Comparison of ENCODE assay signal across 1 cellular context in the genomic region with DNA sequence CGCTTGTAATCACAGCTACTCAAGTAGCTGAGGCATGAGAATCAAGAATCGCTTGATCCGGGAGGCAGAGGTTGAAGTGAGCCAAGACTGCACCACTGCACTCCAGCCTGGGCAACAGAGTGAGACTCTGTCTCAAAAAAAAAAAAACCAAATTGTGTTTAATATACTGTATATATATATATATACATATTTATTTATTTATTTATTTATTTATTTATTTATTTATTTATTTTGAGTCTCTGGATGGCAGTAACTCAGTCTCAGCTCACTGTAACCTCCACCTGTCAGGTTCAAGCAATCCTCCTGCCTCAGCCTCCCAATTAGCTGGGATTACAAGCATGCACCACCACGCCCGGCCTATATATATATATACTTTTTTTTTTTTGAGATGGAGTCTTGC.
A peak's percentile ranks its signal among the peaks of the same experiment; 100 is the strongest.
TF ChIP-seq lines count a peak whose summit lies in the region.

No MANE protein-coding gene starts in this region.

TF ChIP-seq in HEK293, 187 proteins besides CTCF, POLR2A, EP300 and RAD21:
- TF ChIP-seq, protein P1, sequence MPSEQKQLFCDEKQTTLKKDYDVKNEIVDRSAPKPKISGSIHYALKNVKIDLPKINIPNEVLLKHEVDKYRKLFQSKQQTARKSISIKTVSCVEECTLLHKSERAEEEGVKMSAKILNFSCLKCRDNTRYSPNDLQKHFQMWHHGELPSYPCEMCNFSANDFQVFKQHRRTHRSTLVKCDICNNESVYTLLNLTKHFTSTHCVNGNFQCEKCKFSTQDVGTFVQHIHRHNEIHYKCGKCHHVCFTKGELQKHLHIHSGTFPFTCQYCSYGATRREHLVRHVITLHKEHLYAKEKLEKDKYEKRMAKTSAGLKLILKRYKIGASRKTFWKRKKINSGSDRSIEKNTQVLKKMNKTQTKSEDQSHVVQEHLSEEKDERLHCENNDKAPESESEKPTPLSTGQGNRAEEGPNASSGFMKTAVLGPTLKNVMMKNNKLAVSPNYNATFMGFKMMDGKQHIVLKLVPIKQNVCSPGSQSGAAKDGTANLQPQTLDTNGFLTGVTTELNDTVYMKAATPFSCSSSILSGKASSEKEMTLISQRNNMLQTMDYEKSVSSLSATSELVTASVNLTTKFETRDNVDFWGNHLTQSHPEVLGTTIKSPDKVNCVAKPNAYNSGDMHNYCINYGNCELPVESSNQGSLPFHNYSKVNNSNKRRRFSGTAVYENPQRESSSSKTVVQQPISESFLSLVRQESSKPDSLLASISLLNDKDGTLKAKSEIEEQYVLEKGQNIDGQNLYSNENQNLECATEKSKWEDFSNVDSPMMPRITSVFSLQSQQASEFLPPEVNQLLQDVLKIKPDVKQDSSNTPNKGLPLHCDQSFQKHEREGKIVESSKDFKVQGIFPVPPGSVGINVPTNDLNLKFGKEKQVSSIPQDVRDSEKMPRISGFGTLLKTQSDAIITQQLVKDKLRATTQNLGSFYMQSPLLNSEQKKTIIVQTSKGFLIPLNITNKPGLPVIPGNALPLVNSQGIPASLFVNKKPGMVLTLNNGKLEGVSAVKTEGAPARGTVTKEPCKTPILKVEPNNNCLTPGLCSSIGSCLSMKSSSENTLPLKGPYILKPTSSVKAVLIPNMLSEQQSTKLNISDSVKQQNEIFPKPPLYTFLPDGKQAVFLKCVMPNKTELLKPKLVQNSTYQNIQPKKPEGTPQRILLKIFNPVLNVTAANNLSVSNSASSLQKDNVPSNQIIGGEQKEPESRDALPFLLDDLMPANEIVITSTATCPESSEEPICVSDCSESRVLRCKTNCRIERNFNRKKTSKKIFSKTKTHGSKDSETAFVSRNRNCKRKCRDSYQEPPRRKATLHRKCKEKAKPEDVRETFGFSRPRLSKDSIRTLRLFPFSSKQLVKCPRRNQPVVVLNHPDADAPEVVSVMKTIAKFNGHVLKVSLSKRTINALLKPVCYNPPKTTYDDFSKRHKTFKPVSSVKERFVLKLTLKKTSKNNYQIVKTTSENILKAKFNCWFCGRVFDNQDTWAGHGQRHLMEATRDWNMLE (tag by site-specific recombination; conservative IDR thresholded peaks at IDR 0.05; ENCODE audit: low read depth), result peak; percentile 76
- TF ChIP-seq ZNF629 (tag by site-specific recombination; IDR thresholded peaks at IDR 0.05) (0 out of 2 replicates have a peak, but pooled peaks have one; percentile 18), ZNF560 (tag by site-specific recombination; IDR thresholded peaks at IDR 0.05; ENCODE audit: borderline replicate concordance) (peak; percentile 42; the same call in 1 of the 2 replicates), ZNF394 (tag by site-specific recombination; IDR thresholded peaks at IDR 0.05; ENCODE audit: borderline replicate concordance) (peak; percentile 68; the same call in 1 of the 2 replicates), ZNF623 (tag by site-specific recombination; IDR thresholded peaks at IDR 0.05) (peak; percentile 53; the same call in 1 of the 2 replicates), ZNF426 (tag by site-specific recombination; IDR thresholded peaks at IDR 0.05) (peak; percentile 54), ZBTB8A (tag by site-specific recombination; IDR thresholded peaks at IDR 0.05) (peak; percentile 62; the same call in 1 of the 2 replicates), ZNF558 (tag by site-specific recombination; IDR thresholded peaks at IDR 0.05) (peak; percentile 48; the same call in 1 of the 2 replicates)
- TF ChIP-seq, protein P2, sequence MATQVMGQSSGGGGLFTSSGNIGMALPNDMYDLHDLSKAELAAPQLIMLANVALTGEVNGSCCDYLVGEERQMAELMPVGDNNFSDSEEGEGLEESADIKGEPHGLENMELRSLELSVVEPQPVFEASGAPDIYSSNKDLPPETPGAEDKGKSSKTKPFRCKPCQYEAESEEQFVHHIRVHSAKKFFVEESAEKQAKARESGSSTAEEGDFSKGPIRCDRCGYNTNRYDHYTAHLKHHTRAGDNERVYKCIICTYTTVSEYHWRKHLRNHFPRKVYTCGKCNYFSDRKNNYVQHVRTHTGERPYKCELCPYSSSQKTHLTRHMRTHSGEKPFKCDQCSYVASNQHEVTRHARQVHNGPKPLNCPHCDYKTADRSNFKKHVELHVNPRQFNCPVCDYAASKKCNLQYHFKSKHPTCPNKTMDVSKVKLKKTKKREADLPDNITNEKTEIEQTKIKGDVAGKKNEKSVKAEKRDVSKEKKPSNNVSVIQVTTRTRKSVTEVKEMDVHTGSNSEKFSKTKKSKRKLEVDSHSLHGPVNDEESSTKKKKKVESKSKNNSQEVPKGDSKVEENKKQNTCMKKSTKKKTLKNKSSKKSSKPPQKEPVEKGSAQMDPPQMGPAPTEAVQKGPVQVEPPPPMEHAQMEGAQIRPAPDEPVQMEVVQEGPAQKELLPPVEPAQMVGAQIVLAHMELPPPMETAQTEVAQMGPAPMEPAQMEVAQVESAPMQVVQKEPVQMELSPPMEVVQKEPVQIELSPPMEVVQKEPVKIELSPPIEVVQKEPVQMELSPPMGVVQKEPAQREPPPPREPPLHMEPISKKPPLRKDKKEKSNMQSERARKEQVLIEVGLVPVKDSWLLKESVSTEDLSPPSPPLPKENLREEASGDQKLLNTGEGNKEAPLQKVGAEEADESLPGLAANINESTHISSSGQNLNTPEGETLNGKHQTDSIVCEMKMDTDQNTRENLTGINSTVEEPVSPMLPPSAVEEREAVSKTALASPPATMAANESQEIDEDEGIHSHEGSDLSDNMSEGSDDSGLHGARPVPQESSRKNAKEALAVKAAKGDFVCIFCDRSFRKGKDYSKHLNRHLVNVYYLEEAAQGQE (tag by site-specific recombination; IDR thresholded peaks at IDR 0.05), result peak; percentile 44
- TF ChIP-seq, protein P3, sequence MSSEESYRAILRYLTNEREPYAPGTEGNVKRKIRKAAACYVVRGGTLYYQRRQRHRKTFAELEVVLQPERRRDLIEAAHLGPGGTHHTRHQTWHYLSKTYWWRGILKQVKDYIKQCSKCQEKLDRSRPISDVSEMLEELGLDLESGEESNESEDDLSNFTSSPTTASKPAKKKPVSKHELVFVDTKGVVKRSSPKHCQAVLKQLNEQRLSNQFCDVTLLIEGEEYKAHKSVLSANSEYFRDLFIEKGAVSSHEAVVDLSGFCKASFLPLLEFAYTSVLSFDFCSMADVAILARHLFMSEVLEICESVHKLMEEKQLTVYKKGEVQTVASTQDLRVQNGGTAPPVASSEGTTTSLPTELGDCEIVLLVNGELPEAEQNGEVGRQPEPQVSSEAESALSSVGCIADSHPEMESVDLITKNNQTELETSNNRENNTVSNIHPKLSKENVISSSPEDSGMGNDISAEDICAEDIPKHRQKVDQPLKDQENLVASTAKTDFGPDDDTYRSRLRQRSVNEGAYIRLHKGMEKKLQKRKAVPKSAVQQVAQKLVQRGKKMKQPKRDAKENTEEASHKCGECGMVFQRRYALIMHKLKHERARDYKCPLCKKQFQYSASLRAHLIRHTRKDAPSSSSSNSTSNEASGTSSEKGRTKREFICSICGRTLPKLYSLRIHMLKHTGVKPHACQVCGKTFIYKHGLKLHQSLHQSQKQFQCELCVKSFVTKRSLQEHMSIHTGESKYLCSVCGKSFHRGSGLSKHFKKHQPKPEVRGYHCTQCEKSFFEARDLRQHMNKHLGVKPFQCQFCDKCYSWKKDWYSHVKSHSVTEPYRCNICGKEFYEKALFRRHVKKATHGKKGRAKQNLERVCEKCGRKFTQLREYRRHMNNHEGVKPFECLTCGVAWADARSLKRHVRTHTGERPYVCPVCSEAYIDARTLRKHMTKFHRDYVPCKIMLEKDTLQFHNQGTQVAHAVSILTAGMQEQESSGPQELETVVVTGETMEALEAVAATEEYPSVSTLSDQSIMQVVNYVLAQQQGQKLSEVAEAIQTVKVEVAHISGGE (tag by site-specific recombination; conservative IDR thresholded peaks at IDR 0.05; ENCODE audit: low read depth), result peak; percentile 53; the same call in 1 of the 2 replicates
